ENCODE assay signal across 9 cellular contexts in genomic region chr2:230885467-230886130, GRCh38. TPM values are rescaled to one million over a fixed set of nuclear protein-coding genes. Genes with fewer than 3 reads are reported as not detected.
DNase-seq lines count a peak whose midpoint lies in the region; ATAC-seq, FAIRE-seq and TF ChIP-seq lines count a peak whose summit lies in the region.
"Had no signal": no experiment of that assay in that cellular context is flagged by ENCODE, and none has a peak within 500 bp of the region (broad histone marks: within the 10 kb centered on the region; RNA-seq: fewer than 3 reads in every experiment).

No MANE protein-coding gene starts in this region.

- FAIRE-seq in bronchial epithelial cell (lab: Jason Lieb, UNC): peak; percentile 93

- peaks cover 44% of the 10 kb centered on the region for H3K4me1 Mint-ChIP-seq in nephron progenitor cell

- in situ Hi-C loops in transverse colon (cut with MboI; ENCODE audit: low pct_ligation_motif_present in 1 of 4, low pct_unique_long_range_greater_than_20kb in 1 of 4, low sequenced_read_pairs in 3 of 4) (no loop called here), ACHN (cut with HindIII; ENCODE audit: low pct_ligation_motif_present, low pct_unique_long_range_greater_than_20kb, low sequenced_read_pairs) (no loop called here)

- TF ChIP-seq CTCF in GM12865 (IDR thresholded peaks at IDR 0.05; ENCODE audit: insufficient read depth, low read depth, low read length, missing control alignments) (no peak), bronchial epithelial cell (IDR thresholded peaks at IDR 0.05; ENCODE audit: insufficient read depth, low read length, severe bottlenecking) (no peak), nephron progenitor cell (IDR thresholded peaks at IDR 0.05) (no peak), transverse colon (IDR thresholded peaks at IDR 0.05) (no peak)

- H3K4me3 ChIP-seq in GM12865 (ENCODE audit: low read depth, low read length) (no peak overlapping the region), bronchial epithelial cell (ENCODE audit: low read depth, low read length) (no peak overlapping the region), transverse colon (no peak overlapping the region)

- 72 to 89% methylated on average over 4 to 11 of the region's 11 CpGs for WGBS in transverse colon (ENCODE audit: low coverage in 1 of 2), 2 donors

- TF ChIP-seq EP300 in transverse colon (IDR thresholded peaks at IDR 0.05; ENCODE audit: low read depth): no peak

- H3K27ac Mint-ChIP-seq in nephron progenitor cell: no peak overlapping the region
- H3K27ac Mint-ChIP-seq in activated naive CD4-positive, alpha-beta T cell treated with anti-CD3 and anti-CD28 coated beads, Interleukin-2, amount 50 U/mL, for 72 hours: peak overlapping the region in 1 of 2 donors; percentile 52

- H3K36me3 ChIP-seq in bronchial epithelial cell (ENCODE audit: control insufficient read depth, insufficient read depth, low read length) (no peaks in the 10 kb centered on the region), transverse colon (no peaks in the 10 kb centered on the region)

- peaks cover 0 to 6% (median under 1%) of the 10 kb centered on the region in 4 donors for H3K4me1 ChIP-seq in transverse colon

- no peak overlapping the region for H3K27ac ChIP-seq in transverse colon
- H3K27ac ChIP-seq: KMS-11 had no signal

- peaks cover 3% of the 10 kb centered on the region for H3K9me3 Mint-ChIP-seq in nephron progenitor cell
- no peaks in the 10 kb centered on the region for H3K9me3 Mint-ChIP-seq in activated naive CD4-positive, alpha-beta T cell treated with anti-CD3 and anti-CD28 coated beads, Interleukin-2, amount 50 U/mL, for 72 hours

- no peak for TF ChIP-seq POLR2A in transverse colon (IDR thresholded peaks at IDR 0.05)

- no peaks in the 10 kb centered on the region for H3K27me3 ChIP-seq in bronchial epithelial cell (ENCODE audit: control insufficient read depth, insufficient read depth, low read length)
- no peaks in the 10 kb centered on the region for H3K27me3 ChIP-seq in transverse colon

- no peak for ATAC-seq in activated naive CD4-positive, alpha-beta T cell treated with anti-CD3 and anti-CD28 coated beads, Interleukin-2, amount 50 U/mL, for 72 hours

- H3K4me3 Mint-ChIP-seq in nephron progenitor cell: no peak overlapping the region

- H3K36me3 Mint-ChIP-seq in nephron progenitor cell (ENCODE audit: low read depth): peaks cover 24% of the 10 kb centered on the region
- no peaks in the 10 kb centered on the region for H3K36me3 Mint-ChIP-seq in activated naive CD4-positive, alpha-beta T cell treated with anti-CD3 and anti-CD28 coated beads, Interleukin-2, amount 50 U/mL, for 72 hours

- intact Hi-C loops in transverse colon (cut with DNase I; ENCODE audit: low total_unique reads): loop anchor here (5.0 kb wide), 1 partner anchor 1227 kb away; no protein-coding TSS in a partner anchor

- H3K27me3 Mint-ChIP-seq in nephron progenitor cell (ENCODE audit: low read depth, poor library complexity): peaks cover 8% of the 10 kb centered on the region

- DNase-seq in GM12865 (ENCODE audit: low read depth) (peak; percentile 68), NCI-H1417 treated with DMSO at 0.1 percent for 48 hours (lab: John Stamatoyannopoulos, UW) (peak; percentile 55), bronchial epithelial cell (ENCODE audit: low read depth) (no peak), nephron progenitor cell (peak; percentile 64), transverse colon (no peak), ACHN (no peak), DMS153 (lab: John Stamatoyannopoulos, UW) (no peak)
- no peak for DNase-seq in activated naive CD4-positive, alpha-beta T cell treated with anti-CD3 and anti-CD28 coated beads, Interleukin-2, amount 50 U/mL, for 72 hours (ENCODE audit: low spot score in 2 of 2)

- no peaks in the 10 kb centered on the region for H3K9me3 ChIP-seq in transverse colon

RNA-seq across cellular contexts. Expression of gene ITM2C, which starts 20.9 kb away (rescaled TPM):
- total RNA-seq in bronchial epithelial cell (14.8 and 20.3 TPM in 2 replicates), transverse colon (1,000 to 10,000 TPM in 3 of 4 donors, 100 to 1,000 TPM in 1; 911 to 2,535 (median 1,776) TPM)
- 10 to 100 TPM; 18.4 to 90.2 TPM for total RNA-seq in activated naive CD4-positive, alpha-beta T cell treated with anti-CD3 and anti-CD28 coated beads, Interleukin-2, amount 50 U/mL, for 72 hours

RNA-seq across cellular contexts. Expression of gene GPR55, which starts 39.4 kb away (rescaled TPM):
- total RNA-seq in bronchial epithelial cell: not detected in 2 replicates
- 10 to 100 TPM in 1 of 4 donors, 1 to 10 TPM in 2, under 1 TPM in 1; 0.40 to 16.1 (median 2.0) TPM for total RNA-seq in transverse colon
- 10 to 100 TPM in 1 of 2 donors, 1 to 10 TPM in 1; 2.6 to 12.1 TPM for total RNA-seq in activated naive CD4-positive, alpha-beta T cell treated with anti-CD3 and anti-CD28 coated beads, Interleukin-2, amount 50 U/mL, for 72 hours

Comparison
In these comparisons a context has a peak if more than half of its experiments do, and no peak if none do; other contexts are left out.
1. DNase-seq: peak in GM12865 (single experiment), NCI-H1417 treated with DMSO at 0.1 percent for 48 hours (single experiment) and nephron progenitor cell (single experiment); none in bronchial epithelial cell (single experiment), transverse colon (single experiment), activated naive CD4-positive, alpha-beta T cell treated with anti-CD3 and anti-CD28 coated beads, Interleukin-2, amount 50 U/mL, for 72 hours (0 of 2), ACHN (single experiment) and DMS153 (single experiment).
2. RNA of gene ITM2C, which starts 20.9 kb away (total RNA-seq): 911 to 2,535 TPM in transverse colon; 18.4 to 90.2 TPM in activated naive CD4-positive, alpha-beta T cell treated with anti-CD3 and anti-CD28 coated beads, Interleukin-2, amount 50 U/mL, for 72 hours and 14.8 to 20.3 TPM in bronchial epithelial cell; every median in the first group is over 10 times any median in the second.